ENCODE assay signal across 14 cellular contexts in the genomic region with DNA sequence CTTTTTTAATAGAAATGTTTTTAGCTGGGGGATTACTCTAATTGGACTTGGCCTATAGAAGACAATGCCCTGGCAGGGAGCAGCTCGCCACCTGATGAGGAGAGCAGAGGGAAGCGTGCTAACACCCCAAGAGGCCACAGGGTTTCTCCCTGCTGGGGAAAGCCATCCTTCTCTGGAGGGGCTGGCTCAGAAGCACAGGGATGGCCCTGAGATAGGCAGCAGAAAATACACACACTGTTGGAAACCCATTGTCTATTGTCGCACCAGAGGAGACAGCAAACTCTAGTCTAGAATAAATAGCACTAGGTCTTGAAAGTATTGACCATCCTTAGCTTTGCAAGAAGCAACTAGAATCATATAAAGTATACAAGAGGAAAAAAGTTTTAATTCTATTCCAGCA. TPM values are rescaled to one million over a fixed set of nuclear protein-coding genes. Genes with fewer than 3 reads are reported as not detected.
"Had no signal": no experiment of that assay in that cellular context is flagged by ENCODE, and none has a peak within 500 bp of the region (broad histone marks: within the 10 kb centered on the region; RNA-seq: fewer than 3 reads in every experiment).

No MANE protein-coding gene starts in this region.

- H3K4me3 Mint-ChIP-seq: activated naive CD4-positive, alpha-beta T cell treated with anti-CD3 and anti-CD28 coated beads, Interleukin-2, amount 10 ng/mL, durations not matched to agents 7 days and 5 days; memory B cell; natural killer cell treated with Interleukin-12 subunit alpha and Interleukin-12 subunit beta and Interleukin-15 and Interleukin-18, amount 100 ng/mL, for 72 hours; stimulated activated naive CD8-positive, alpha-beta T cell treated with anti-CD3 and anti-CD28 coated beads, Interleukin-15, Interleukin-2, amounts not matched to agents 100 ng/mL and 50 ng/mL, for 24 hours had no signal

- H3K27me3 Mint-ChIP-seq: memory B cell had no signal

- H3K27ac ChIP-seq: left ventricle myocardium inferior, skin epidermis had no signal

- DNase-seq: activated CD4-positive, alpha-beta T cell treated with anti-CD3 and anti-CD28 coated beads, Interleukin-2, amount 50 U/mL, for 1 hour; activated naive CD4-positive, alpha-beta T cell treated with anti-CD3 and anti-CD28 coated beads, Interleukin-2, amount 10 ng/mL, durations not matched to agents 7 days and 5 days; left ventricle myocardium inferior; occipital lobe; right cardiac atrium; stimulated activated CD4-positive, alpha-beta T cell treated with anti-CD3 and anti-CD28 coated beads, Interleukin-4, amount 100 ng/mL, for 24 hours; SW 1271 had no signal

- H3K27ac Mint-ChIP-seq: activated naive CD4-positive, alpha-beta T cell treated with anti-CD3 and anti-CD28 coated beads, Interleukin-2, amount 10 ng/mL, durations not matched to agents 7 days and 5 days; activated T-helper 2 cell treated with anti-CD3 and anti-CD28 coated beads, Interferon-gamma antibody, Interleukin-2, Interleukin-4, amounts not matched to agents 10 μg/mL and 5 μg/mL and 100 μg/mL, durations not matched to agents 14 hours and 24 hours and 36 hours; memory B cell; natural killer cell treated with Interleukin-12 subunit alpha and Interleukin-12 subunit beta and Interleukin-15 and Interleukin-18, amount 100 ng/mL, for 72 hours; stimulated activated naive CD8-positive, alpha-beta T cell treated with anti-CD3 and anti-CD28 coated beads, Interleukin-15, Interleukin-2, amounts not matched to agents 100 ng/mL and 50 ng/mL, for 24 hours had no signal

- H3K36me3 Mint-ChIP-seq: activated naive CD4-positive, alpha-beta T cell treated with anti-CD3 and anti-CD28 coated beads, Interleukin-2, amount 10 ng/mL, durations not matched to agents 7 days and 5 days; memory B cell; natural killer cell treated with Interleukin-12 subunit alpha and Interleukin-12 subunit beta and Interleukin-15 and Interleukin-18, amount 100 ng/mL, for 72 hours had no signal

- H3K9me3 Mint-ChIP-seq: activated naive CD4-positive, alpha-beta T cell treated with anti-CD3 and anti-CD28 coated beads, Interleukin-2, amount 10 ng/mL, durations not matched to agents 7 days and 5 days; activated T-helper 2 cell treated with anti-CD3 and anti-CD28 coated beads, Interferon-gamma antibody, Interleukin-2, Interleukin-4, amounts not matched to agents 10 μg/mL and 5 μg/mL and 100 μg/mL, durations not matched to agents 14 hours and 24 hours and 36 hours; memory B cell; natural killer cell treated with Interleukin-12 subunit alpha and Interleukin-12 subunit beta and Interleukin-15 and Interleukin-18, amount 100 ng/mL, for 72 hours; stimulated activated naive CD8-positive, alpha-beta T cell treated with anti-CD3 and anti-CD28 coated beads, Interleukin-15, Interleukin-2, amounts not matched to agents 100 ng/mL and 50 ng/mL, for 24 hours had no signal

- ATAC-seq: activated CD4-positive, CD25-positive, alpha-beta regulatory T cell treated with anti-CD3 and anti-CD28 coated beads, Interleukin-2, amount 50 U/mL, for 24 hours; natural killer cell treated with Interleukin-12 subunit alpha and Interleukin-12 subunit beta and Interleukin-15 and Interleukin-18, amount 100 ng/mL, for 72 hours; right cardiac atrium had no signal

- H3K4me1 Mint-ChIP-seq: memory B cell had no signal

RNA-seq across cellular contexts. Expression of a gene that starts 5.4 kb away (rescaled TPM):
- total RNA-seq: activated T-helper 2 cell treated with anti-CD3 and anti-CD28 coated beads, Interferon-gamma antibody, Interleukin-2, Interleukin-4, amounts not matched to agents 10 μg/mL and 5 μg/mL and 100 μg/mL, durations not matched to agents 14 hours and 24 hours and 36 hours; natural killer cell treated with Interleukin-12 subunit alpha and Interleukin-12 subunit beta and Interleukin-15 and Interleukin-18, amount 100 ng/mL, for 72 hours; T-helper 2 cell treated with Interferon-gamma antibody and Interleukin-4, amounts not matched to agents 100 ng/mL and 5 ng/mL, for 36 hours had no signal
